15 cellular contexts compared by ENCODE assay signal in the genomic region with DNA sequence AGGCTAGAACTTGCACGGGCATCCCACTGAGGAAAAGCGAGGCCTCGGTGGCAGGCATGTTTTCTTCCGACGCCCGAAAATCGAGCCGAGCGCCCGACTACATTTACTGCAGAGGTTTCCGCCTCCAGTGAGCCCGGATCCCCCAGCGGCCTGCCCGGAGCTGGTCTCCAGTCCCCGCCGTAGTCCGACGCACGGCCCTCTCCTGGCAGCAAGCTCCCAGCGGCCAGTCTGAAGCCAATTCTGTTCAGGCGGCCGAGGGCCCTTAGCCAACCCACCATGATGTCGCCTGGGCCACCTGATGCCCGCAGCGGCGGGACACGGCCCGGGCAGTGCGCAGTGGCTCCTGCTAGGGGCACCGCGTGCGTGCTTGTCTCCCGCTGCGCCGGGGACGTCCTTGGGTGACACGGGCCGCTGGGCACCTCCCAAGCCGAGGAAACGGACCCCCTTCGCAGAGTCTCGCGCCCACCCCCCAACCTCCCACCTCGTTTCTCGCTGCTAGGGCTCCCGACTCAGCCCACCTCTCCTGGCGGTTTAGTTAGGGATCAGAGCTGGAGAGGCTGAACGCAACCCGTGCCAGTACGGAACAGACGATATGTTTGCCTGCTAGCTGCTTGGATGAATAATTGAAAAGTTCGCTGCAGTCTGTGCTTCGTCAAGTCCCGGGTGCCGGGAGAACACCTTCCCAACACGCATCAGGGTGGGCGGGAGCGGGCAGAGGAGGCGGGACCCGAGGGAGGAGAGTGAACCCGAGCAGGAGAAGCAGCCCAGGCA. TPM values are rescaled to one million over a fixed set of nuclear protein-coding genes. Genes with fewer than 3 reads are reported as not detected.
DNase-seq lines count a peak whose midpoint lies in the region; TF ChIP-seq lines count a peak whose summit lies in the region.
"Had no signal": no experiment of that assay in that cellular context is flagged by ENCODE, and none has a peak within 500 bp of the region (broad histone marks: within the 10 kb centered on the region; RNA-seq: fewer than 3 reads in every experiment).

No MANE protein-coding gene starts in this region.

- H3K4me1 ChIP-seq in esophagus muscularis mucosa = peaks cover 49 to 60% (median 60%) of the 10 kb centered on the region in 4 donors
- H3K4me1 ChIP-seq in neural progenitor cell = peaks cover 52% of the 10 kb centered on the region

- H3K4me2 ChIP-seq in neural progenitor cell = peak overlapping the region; percentile 97
- H3K4me2 ChIP-seq: SK-N-SH had no signal

- H3K27me3 Mint-ChIP-seq in neural progenitor cell (ENCODE audit: insufficient read depth, low read depth) = peaks cover 84% of the 10 kb centered on the region

- H3K27ac ChIP-seq in esophagus muscularis mucosa (replicated peaks in 1 of 4) (no peak overlapping the region), neural progenitor cell (no peak overlapping the region)
- H3K27ac ChIP-seq: 22Rv1, gastrocnemius medialis, HL-60, left lung, VCaP had no signal

- peaks cover 50% of the 10 kb centered on the region for H3F3A ChIP-seq in neural progenitor cell (ENCODE audit: low read depth)

- no peaks in the 10 kb centered on the region for H3K36me3 ChIP-seq in H7 (replicated peaks; ENCODE audit: control insufficient read depth, insufficient read depth, low read length)
- H3K36me3 ChIP-seq in esophagus muscularis mucosa = no peaks in the 10 kb centered on the region
- H3K36me3 ChIP-seq in neural progenitor cell = no peaks in the 10 kb centered on the region
- H3K36me3 ChIP-seq: gastrocnemius medialis, left lung had no signal

- peak overlapping the region; percentile 30 for H3K4me3 ChIP-seq in H7 (ENCODE audit: insufficient read depth, low read depth, low read length)
- H3K4me3 ChIP-seq in esophagus muscularis mucosa = no peak overlapping the region
- peak overlapping the region; percentile 56 for H3K4me3 ChIP-seq in neural progenitor cell
- H3K4me3 ChIP-seq: left lung had no signal

- no peak overlapping the region for H3K9ac ChIP-seq in neural progenitor cell
- H3K9ac ChIP-seq: SK-N-SH had no signal

- peak; percentile 73 for DNase-seq in DMS53 (lab: John Stamatoyannopoulos, UW)
- no peak for DNase-seq in DMS53 treated with DMSO at 0.1 percent for 48 hours (lab: John Stamatoyannopoulos, UW; ENCODE audit: unreplicated experiment)
- peak; percentile 80 for DNase-seq in H7
- peak; percentile 86 for DNase-seq in esophagus muscularis mucosa (ENCODE audit: extremely low spot score)
- DNase-seq in neural progenitor cell (ENCODE audit: low spot score) = peak; percentile 68
- DNase-seq in NCI-H526 treated with DMSO at 0.1 percent for 48 hours (lab: John Stamatoyannopoulos, UW) = no peak
- DNase-seq in NK-92 treated with Interleukin-12 subunit alpha and Interleukin-12 subunit beta, amount 100 ng/mL, for 24 hours (lab: John Stamatoyannopoulos, UW) = no peak
- no peak for DNase-seq in amygdala (lab: John Stamatoyannopoulos, UW)
- DNase-seq: effector CD8-positive, alpha-beta T cell; gastrocnemius medialis; SK-N-SH had no signal

- H2AFZ ChIP-seq in neural progenitor cell (replicated peaks) = no peak overlapping the region

- 2% methylated on average over 19 of the region's 61 CpGs for WGBS in esophagus muscularis mucosa

- H3K27me3 ChIP-seq in H7 (ENCODE audit: control insufficient read depth, insufficient read depth, low read length) (peaks cover 94% of the 10 kb centered on the region), esophagus muscularis mucosa (peaks cover 4 to 98% (median 71%) of the 10 kb centered on the region in 4 donors), neural progenitor cell (peaks cover 100% of the 10 kb centered on the region)

- peaks cover 38% of the 10 kb centered on the region for H3K4me1 Mint-ChIP-seq in neural progenitor cell

- H3K4me3 Mint-ChIP-seq in neural progenitor cell = peak overlapping the region; percentile 90

- TF ChIP-seq POLR2A in esophagus muscularis mucosa (IDR thresholded peaks at IDR 0.05; ENCODE audit: low read depth) = no peak

- no peaks in the 10 kb centered on the region for H3K79me2 ChIP-seq in neural progenitor cell (ENCODE audit: low read depth)

- H3K36me3 Mint-ChIP-seq in neural progenitor cell = no peaks in the 10 kb centered on the region

- no peak overlapping the region for H3K27ac Mint-ChIP-seq in neural progenitor cell

- TF ChIP-seq CTCF in esophagus muscularis mucosa (IDR thresholded peaks at IDR 0.05) (no peak), neural progenitor cell (IDR thresholded peaks at IDR 0.05) (no peak)

- no peak for TF ChIP-seq EP300 in esophagus muscularis mucosa (IDR thresholded peaks at IDR 0.05)

- H3K9me3 ChIP-seq in esophagus muscularis mucosa (no peaks in the 10 kb centered on the region), neural progenitor cell (ENCODE audit: low read depth) (no peaks in the 10 kb centered on the region)
- H3K9me3 ChIP-seq: gastrocnemius medialis, left lung, SK-N-SH had no signal

- peaks cover 88% of the 10 kb centered on the region for H4K20me1 ChIP-seq in neural progenitor cell (ENCODE audit: low read depth)

- intact Hi-C loops in esophagus muscularis mucosa (cut with DNase I) = no loop called here

- no peaks in the 10 kb centered on the region for H3K9me3 Mint-ChIP-seq in neural progenitor cell

RNA-seq across cellular contexts. Expression of gene ONECUT2, which starts 5.3 kb away (rescaled TPM):
- total RNA-seq in H7 (2014; rRNA removed; shearing (Covaris generic)) = 0.62 and 0.89 TPM in 2 replicates
- under 1 TPM in 3 of 4 donors, not detected in 1; under 0.01 to 0.06 (median under 0.01) TPM for total RNA-seq in esophagus muscularis mucosa
- total RNA-seq in neural progenitor cell (ENCODE audit: low replicate concordance) = 0.06 and 0.15 TPM in 2 replicates

Comparison
In these comparisons a context has a peak if more than half of its experiments do, and no peak if none do; other contexts are left out.
1. DNase-seq: peak in DMS53 (single experiment), H7 (single experiment), esophagus muscularis mucosa (single experiment) and neural progenitor cell (single experiment); none in DMS53 treated with DMSO at 0.1 percent for 48 hours (single experiment), NCI-H526 treated with DMSO at 0.1 percent for 48 hours (single experiment), NK-92 treated with Interleukin-12 subunit alpha and Interleukin-12 subunit beta, amount 100 ng/mL, for 24 hours (single experiment) and amygdala (0 of 56).
2. H3K4me3 ChIP-seq: peak in H7 (single experiment) and neural progenitor cell (single experiment); none in esophagus muscularis mucosa (0 of 4).